ENCODE assay signal across 8 cellular contexts in the genomic region with DNA sequence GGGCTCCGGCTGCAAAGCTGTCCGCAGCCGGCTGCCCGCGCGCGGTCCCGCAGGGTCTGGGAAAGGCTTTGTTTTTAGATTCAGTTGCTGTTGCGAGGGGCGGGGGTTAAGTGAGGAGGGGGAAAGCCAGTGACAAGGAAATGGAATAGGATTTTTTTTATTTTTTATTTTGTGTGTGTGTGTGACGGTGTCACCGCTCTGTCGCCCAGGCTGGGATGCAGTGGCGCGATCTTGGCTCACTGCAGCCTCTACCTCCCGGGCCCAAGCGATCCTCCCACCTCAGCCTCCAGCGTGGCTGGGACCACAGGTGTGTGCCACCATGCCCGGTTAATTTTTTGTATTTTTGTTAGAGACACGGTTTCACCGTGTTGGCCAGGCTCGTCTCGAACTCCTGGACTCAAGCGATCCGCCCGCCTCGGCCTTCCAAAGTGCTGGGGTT.
DNase-seq lines count a peak whose midpoint lies in the region.

No MANE protein-coding gene starts in this region.

- H3K27ac ChIP-seq in iPS-20b (ENCODE audit: low read length) (no peak overlapping the region), substantia nigra (ENCODE audit: low read depth, low read length, poor library complexity, severe bottlenecking) (peak overlapping the region; percentile 89)

- H3K27me3 ChIP-seq in adipocyte (replicated peaks; ENCODE audit: control insufficient read depth, insufficient read depth, low read length) (no peaks in the 10 kb centered on the region), iPS-20b (ENCODE audit: insufficient read depth, low read length) (peaks cover 15% of the 10 kb centered on the region)

- peak; percentile 57 for DNase-seq in NCI-H2227 treated with DMSO at 0.1 percent for 48 hours (lab: John Stamatoyannopoulos, UW)
- DNase-seq in NCI-H2227 (lab: John Stamatoyannopoulos, UW; ENCODE audit: unreplicated experiment): no peak
- no peak for DNase-seq in adipocyte (ENCODE audit: low read depth)
- DNase-seq in substantia nigra (lab: John Stamatoyannopoulos, UW): peak in 1 of 49 donors; percentile 65
- DNase-seq in NCI-H446 treated with DMSO at 0.1 percent for 48 hours (lab: John Stamatoyannopoulos, UW): no peak
- no peak for DNase-seq in UCSD-AML1 (lab: John Stamatoyannopoulos, UW; ENCODE audit: unreplicated experiment)
- DNase-seq in NCI-H526 (lab: John Stamatoyannopoulos, UW): no peak

- H3K9me3 ChIP-seq in adipocyte (ENCODE audit: control insufficient read depth, low read length) (no peaks in the 10 kb centered on the region), iPS-20b (ENCODE audit: insufficient read depth, low read depth, low read length) (no peaks in the 10 kb centered on the region)

- H3K4me3 ChIP-seq in adipocyte (ENCODE audit: low read length) (peak overlapping the region; percentile 90), iPS-20b (ENCODE audit: low read length) (peak overlapping the region; percentile 86)

- H3K4me1 ChIP-seq in adipocyte (ENCODE audit: control insufficient read depth, insufficient read depth, low read length) (peaks cover 29% of the 10 kb centered on the region), iPS-20b (ENCODE audit: insufficient read depth, low read length) (peaks cover 12% of the 10 kb centered on the region)

- no peaks in the 10 kb centered on the region for H3K36me3 ChIP-seq in adipocyte (ENCODE audit: control insufficient read depth, insufficient read depth, low read length, severe bottlenecking)
- no peaks in the 10 kb centered on the region for H3K36me3 ChIP-seq in iPS-20b (ENCODE audit: insufficient read depth, low read depth, low read length)

- H3K9ac ChIP-seq in adipocyte (ENCODE audit: low read length) (peak overlapping the region; percentile 99), iPS-20b (ENCODE audit: low read depth, low read length) (peak overlapping the region; percentile 76; the same call in 1 of the 2 replicates)
